Comparison of ENCODE assay signal across 7 cellular contexts in the genomic region with DNA sequence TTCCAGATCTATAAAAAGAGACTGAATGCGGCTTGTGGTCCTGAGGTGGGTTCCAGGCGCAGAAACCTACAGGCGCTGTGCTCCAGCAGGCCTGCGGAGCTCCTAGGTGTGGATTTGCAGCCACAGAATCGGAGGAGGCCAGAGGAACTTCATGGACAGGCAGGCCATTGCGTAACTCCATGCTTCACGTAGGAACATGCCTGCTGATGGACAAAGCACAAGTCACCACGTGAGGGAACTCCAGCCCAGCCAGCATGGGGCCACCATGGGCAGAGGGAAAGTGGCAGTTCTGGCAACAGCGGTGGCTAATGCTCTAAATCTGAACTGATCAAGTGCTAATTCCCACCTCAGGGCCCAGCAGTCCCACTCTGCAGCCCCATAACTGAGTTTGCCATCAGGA. TPM values are rescaled to one million over a fixed set of nuclear protein-coding genes. Genes with fewer than 3 reads are reported as not detected.
"Had no signal": no experiment of that assay in that cellular context is flagged by ENCODE, and none has a peak within 500 bp of the region (broad histone marks: within the 10 kb centered on the region; RNA-seq: fewer than 3 reads in every experiment).

No MANE protein-coding gene starts in this region.

RNA-seq across cellular contexts. Expression of a gene that starts 17.2 kb away (rescaled TPM):
- total RNA-seq: GM23248, GM23338, H1, H4, H7, H9, HFFc6 had no signal
- polyA plus RNA-seq: GM23248, GM23338 had no signal

RNA-seq across cellular contexts. Expression of a gene that starts 29.1 kb away (rescaled TPM):
- total RNA-seq: GM23248, HFFc6 had no signal
- polyA plus RNA-seq: GM23248 had no signal
